ENCODE assay signal across 2 cellular contexts in genomic region chr7:129872054-129872453, GRCh38.
TF ChIP-seq lines count a peak whose summit lies in the region.

No MANE protein-coding gene starts in this region.

TF ChIP-seq in HCT116, 20 proteins besides CTCF, POLR2A, EP300 and RAD21 (continued from another document):
- TF ChIP-seq, protein P1, sequence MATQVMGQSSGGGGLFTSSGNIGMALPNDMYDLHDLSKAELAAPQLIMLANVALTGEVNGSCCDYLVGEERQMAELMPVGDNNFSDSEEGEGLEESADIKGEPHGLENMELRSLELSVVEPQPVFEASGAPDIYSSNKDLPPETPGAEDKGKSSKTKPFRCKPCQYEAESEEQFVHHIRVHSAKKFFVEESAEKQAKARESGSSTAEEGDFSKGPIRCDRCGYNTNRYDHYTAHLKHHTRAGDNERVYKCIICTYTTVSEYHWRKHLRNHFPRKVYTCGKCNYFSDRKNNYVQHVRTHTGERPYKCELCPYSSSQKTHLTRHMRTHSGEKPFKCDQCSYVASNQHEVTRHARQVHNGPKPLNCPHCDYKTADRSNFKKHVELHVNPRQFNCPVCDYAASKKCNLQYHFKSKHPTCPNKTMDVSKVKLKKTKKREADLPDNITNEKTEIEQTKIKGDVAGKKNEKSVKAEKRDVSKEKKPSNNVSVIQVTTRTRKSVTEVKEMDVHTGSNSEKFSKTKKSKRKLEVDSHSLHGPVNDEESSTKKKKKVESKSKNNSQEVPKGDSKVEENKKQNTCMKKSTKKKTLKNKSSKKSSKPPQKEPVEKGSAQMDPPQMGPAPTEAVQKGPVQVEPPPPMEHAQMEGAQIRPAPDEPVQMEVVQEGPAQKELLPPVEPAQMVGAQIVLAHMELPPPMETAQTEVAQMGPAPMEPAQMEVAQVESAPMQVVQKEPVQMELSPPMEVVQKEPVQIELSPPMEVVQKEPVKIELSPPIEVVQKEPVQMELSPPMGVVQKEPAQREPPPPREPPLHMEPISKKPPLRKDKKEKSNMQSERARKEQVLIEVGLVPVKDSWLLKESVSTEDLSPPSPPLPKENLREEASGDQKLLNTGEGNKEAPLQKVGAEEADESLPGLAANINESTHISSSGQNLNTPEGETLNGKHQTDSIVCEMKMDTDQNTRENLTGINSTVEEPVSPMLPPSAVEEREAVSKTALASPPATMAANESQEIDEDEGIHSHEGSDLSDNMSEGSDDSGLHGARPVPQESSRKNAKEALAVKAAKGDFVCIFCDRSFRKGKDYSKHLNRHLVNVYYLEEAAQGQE (IDR thresholded peaks at IDR 0.05; ENCODE audit: low read depth): no peak
- TF ChIP-seq ZNF274 (IDR thresholded peaks at IDR 0.05; ENCODE audit: low read depth, low read length): no peak
- TF ChIP-seq ELF1 (IDR thresholded peaks at IDR 0.05; ENCODE audit: borderline replicate concordance, low read depth): no peak
- no peak for TF ChIP-seq YY1 (IDR thresholded peaks at IDR 0.05; ENCODE audit: extremely low read depth, insufficient replicate concordance, low read depth, low read length)
- no peak for TF ChIP-seq POLR2AphosphoS5 (IDR thresholded peaks at IDR 0.05; ENCODE audit: low read depth, low read length)

TF ChIP-seq in WTC11, 78 proteins besides CTCF, POLR2A, EP300 and RAD21 (continued from another document):
- TF ChIP-seq, protein P2, sequence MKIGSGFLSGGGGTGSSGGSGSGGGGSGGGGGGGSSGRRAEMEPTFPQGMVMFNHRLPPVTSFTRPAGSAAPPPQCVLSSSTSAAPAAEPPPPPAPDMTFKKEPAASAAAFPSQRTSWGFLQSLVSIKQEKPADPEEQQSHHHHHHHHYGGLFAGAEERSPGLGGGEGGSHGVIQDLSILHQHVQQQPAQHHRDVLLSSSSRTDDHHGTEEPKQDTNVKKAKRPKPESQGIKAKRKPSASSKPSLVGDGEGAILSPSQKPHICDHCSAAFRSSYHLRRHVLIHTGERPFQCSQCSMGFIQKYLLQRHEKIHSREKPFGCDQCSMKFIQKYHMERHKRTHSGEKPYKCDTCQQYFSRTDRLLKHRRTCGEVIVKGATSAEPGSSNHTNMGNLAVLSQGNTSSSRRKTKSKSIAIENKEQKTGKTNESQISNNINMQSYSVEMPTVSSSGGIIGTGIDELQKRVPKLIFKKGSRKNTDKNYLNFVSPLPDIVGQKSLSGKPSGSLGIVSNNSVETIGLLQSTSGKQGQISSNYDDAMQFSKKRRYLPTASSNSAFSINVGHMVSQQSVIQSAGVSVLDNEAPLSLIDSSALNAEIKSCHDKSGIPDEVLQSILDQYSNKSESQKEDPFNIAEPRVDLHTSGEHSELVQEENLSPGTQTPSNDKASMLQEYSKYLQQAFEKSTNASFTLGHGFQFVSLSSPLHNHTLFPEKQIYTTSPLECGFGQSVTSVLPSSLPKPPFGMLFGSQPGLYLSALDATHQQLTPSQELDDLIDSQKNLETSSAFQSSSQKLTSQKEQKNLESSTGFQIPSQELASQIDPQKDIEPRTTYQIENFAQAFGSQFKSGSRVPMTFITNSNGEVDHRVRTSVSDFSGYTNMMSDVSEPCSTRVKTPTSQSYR (CRISPR knock-in tag; IDR thresholded peaks at IDR 0.05): no peak
- TF ChIP-seq, protein P3, sequence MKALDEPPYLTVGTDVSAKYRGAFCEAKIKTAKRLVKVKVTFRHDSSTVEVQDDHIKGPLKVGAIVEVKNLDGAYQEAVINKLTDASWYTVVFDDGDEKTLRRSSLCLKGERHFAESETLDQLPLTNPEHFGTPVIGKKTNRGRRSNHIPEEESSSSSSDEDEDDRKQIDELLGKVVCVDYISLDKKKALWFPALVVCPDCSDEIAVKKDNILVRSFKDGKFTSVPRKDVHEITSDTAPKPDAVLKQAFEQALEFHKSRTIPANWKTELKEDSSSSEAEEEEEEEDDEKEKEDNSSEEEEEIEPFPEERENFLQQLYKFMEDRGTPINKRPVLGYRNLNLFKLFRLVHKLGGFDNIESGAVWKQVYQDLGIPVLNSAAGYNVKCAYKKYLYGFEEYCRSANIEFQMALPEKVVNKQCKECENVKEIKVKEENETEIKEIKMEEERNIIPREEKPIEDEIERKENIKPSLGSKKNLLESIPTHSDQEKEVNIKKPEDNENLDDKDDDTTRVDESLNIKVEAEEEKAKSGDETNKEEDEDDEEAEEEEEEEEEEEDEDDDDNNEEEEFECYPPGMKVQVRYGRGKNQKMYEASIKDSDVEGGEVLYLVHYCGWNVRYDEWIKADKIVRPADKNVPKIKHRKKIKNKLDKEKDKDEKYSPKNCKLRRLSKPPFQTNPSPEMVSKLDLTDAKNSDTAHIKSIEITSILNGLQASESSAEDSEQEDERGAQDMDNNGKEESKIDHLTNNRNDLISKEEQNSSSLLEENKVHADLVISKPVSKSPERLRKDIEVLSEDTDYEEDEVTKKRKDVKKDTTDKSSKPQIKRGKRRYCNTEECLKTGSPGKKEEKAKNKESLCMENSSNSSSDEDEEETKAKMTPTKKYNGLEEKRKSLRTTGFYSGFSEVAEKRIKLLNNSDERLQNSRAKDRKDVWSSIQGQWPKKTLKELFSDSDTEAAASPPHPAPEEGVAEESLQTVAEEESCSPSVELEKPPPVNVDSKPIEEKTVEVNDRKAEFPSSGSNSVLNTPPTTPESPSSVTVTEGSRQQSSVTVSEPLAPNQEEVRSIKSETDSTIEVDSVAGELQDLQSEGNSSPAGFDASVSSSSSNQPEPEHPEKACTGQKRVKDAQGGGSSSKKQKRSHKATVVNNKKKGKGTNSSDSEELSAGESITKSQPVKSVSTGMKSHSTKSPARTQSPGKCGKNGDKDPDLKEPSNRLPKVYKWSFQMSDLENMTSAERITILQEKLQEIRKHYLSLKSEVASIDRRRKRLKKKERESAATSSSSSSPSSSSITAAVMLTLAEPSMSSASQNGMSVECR (CRISPR knock-in tag; IDR thresholded peaks at IDR 0.05; ENCODE audit: borderline replicate concordance): no peak
- TF ChIP-seq NR3C1 (CRISPR knock-in tag; conservative IDR thresholded peaks at IDR 0.05; ENCODE audit: low read depth) (no peak), NFYB (CRISPR knock-in tag; conservative IDR thresholded peaks at IDR 0.05; ENCODE audit: low read depth) (no peak), EMX1 (CRISPR knock-in tag; IDR thresholded peaks at IDR 0.05) (no peak), ZNF121 (CRISPR knock-in tag; IDR thresholded peaks at IDR 0.05) (no peak), CREM (CRISPR knock-in tag; IDR thresholded peaks at IDR 0.05) (no peak), ESRRA (CRISPR knock-in tag; IDR thresholded peaks at IDR 0.05; ENCODE audit: borderline replicate concordance) (no peak), GTF2I (CRISPR knock-in tag; conservative IDR thresholded peaks at IDR 0.05) (no peak), MYBL2 (CRISPR knock-in tag; IDR thresholded peaks at IDR 0.05) (no peak), FOXJ3 (CRISPR knock-in tag; IDR thresholded peaks at IDR 0.05; ENCODE audit: borderline replicate concordance) (no peak), NFE2L1 (CRISPR knock-in tag; IDR thresholded peaks at IDR 0.05) (no peak), GRHL2 (CRISPR knock-in tag; IDR thresholded peaks at IDR 0.05; ENCODE audit: insufficient replicate concordance, severe bottlenecking) (no peak), SOX15 (CRISPR knock-in tag; IDR thresholded peaks at IDR 0.05) (no peak), SMAD4 (CRISPR knock-in tag; IDR thresholded peaks at IDR 0.05) (no peak)
- TF ChIP-seq, protein P4, sequence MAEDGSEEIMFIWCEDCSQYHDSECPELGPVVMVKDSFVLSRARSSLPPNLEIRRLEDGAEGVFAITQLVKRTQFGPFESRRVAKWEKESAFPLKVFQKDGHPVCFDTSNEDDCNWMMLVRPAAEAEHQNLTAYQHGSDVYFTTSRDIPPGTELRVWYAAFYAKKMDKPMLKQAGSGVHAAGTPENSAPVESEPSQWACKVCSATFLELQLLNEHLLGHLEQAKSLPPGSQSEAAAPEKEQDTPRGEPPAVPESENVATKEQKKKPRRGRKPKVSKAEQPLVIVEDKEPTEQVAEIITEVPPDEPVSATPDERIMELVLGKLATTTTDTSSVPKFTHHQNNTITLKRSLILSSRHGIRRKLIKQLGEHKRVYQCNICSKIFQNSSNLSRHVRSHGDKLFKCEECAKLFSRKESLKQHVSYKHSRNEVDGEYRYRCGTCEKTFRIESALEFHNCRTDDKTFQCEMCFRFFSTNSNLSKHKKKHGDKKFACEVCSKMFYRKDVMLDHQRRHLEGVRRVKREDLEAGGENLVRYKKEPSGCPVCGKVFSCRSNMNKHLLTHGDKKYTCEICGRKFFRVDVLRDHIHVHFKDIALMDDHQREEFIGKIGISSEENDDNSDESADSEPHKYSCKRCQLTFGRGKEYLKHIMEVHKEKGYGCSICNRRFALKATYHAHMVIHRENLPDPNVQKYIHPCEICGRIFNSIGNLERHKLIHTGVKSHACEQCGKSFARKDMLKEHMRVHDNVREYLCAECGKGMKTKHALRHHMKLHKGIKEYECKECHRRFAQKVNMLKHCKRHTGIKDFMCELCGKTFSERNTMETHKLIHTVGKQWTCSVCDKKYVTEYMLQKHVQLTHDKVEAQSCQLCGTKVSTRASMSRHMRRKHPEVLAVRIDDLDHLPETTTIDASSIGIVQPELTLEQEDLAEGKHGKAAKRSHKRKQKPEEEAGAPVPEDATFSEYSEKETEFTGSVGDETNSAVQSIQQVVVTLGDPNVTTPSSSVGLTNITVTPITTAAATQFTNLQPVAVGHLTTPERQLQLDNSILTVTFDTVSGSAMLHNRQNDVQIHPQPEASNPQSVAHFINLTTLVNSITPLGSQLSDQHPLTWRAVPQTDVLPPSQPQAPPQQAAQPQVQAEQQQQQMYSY (CRISPR knock-in tag; IDR thresholded peaks at IDR 0.05): no peak
- TF ChIP-seq, protein P5, sequence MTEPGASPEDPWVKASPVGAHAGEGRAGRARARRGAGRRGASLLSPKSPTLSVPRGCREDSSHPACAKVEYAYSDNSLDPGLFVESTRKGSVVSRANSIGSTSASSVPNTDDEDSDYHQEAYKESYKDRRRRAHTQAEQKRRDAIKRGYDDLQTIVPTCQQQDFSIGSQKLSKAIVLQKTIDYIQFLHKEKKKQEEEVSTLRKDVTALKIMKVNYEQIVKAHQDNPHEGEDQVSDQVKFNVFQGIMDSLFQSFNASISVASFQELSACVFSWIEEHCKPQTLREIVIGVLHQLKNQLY (CRISPR knock-in tag; IDR thresholded peaks at IDR 0.05): no peak
